In the genomic region with DNA sequence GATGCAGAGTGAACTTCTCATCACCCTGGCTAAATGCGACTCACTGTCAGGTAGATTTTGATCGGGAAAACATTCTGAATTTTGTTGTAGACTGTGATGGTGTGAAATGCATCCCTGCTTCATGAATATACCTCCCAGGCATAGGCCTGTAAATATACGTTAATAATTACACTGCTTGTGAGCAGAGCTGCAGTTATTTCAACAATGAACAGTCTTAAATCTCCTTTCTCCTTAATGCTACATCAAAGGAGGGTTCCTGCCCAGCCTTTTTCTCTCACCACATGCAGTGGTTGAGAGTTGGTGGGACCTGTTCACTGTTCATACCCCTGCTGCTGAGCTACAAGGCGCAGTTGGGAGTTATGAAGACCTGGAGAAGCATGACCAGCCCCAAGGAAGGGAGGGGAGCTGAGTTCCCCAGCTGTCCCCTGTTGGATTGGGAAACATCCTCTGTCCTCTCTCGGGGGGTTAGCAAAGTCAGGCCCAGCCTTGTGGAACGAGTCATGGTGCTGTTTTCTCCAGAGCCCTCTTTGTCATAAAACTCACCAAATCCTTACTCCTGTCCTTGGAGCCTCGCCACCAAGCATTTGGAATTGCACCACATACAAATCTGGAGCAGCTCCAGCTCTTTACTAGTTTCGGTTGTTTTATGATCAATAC, we compare ENCODE assay signal across 15 cellular contexts.
A peak's percentile ranks its signal among the peaks of the same experiment; 100 is the strongest.
DNase-seq lines count a peak whose midpoint lies in the region; ATAC-seq and TF ChIP-seq lines count a peak whose summit lies in the region.
"Had no signal": no experiment of that assay in that cellular context is flagged by ENCODE, and none has a peak within 500 bp of the region (broad histone marks: within the 10 kb centered on the region; RNA-seq: fewer than 3 reads in every experiment).

No MANE protein-coding gene starts in this region.

- no peak for TF ChIP-seq EP300 in sigmoid colon (IDR thresholded peaks at IDR 0.05)

- peaks cover 0 to 5% (median 0%) of the 10 kb centered on the region in 4 donors for H3K9me3 ChIP-seq in sigmoid colon

- TF ChIP-seq CTCF in HFFc6 (IDR thresholded peaks at IDR 0.05), result no peak
- no peak for TF ChIP-seq CTCF in foreskin fibroblast (IDR thresholded peaks at IDR 0.05; ENCODE audit: low read depth, low read length)
- no peak for TF ChIP-seq CTCF in nephron (IDR thresholded peaks at IDR 0.05; ENCODE audit: unreplicated experiment in 3 of 3)
- no peak for TF ChIP-seq CTCF in sigmoid colon (IDR thresholded peaks at IDR 0.05)

- H3K27ac Mint-ChIP-seq in HFFc6 (peak overlapping the region; percentile 97), nephron (peak overlapping the region; percentile 9 to 34 (median 18))

- DNase-seq in AG08396 (ENCODE audit: low spot score), result peak; percentile 19
- DNase-seq in HFFc6, result no peak
- no peak for DNase-seq in foreskin fibroblast
- no peak for DNase-seq in DMS 273 treated with DMSO at 0.1 percent for 48 hours (lab: John Stamatoyannopoulos, UW)
- no peak for DNase-seq in sigmoid colon
- no peak for DNase-seq in hippocampal formation (lab: John Stamatoyannopoulos, UW)
- DNase-seq: AML-193, DMS79, NCI-H1417 treated with DMSO at 0.1 percent for 48 hours, NCI-H2029, NCI-H2171 treated with DMSO at 0.1 percent for 48 hours, SIG-M5 had no signal

- no peak overlapping the region for H3K27ac ChIP-seq in sigmoid colon

- no peaks in the 10 kb centered on the region for H3K4me1 ChIP-seq in sigmoid colon

- H3K27me3 ChIP-seq in sigmoid colon, result no peaks in the 10 kb centered on the region

- H3K4me3 Mint-ChIP-seq in HFFc6 (peak overlapping the region; percentile 73), nephron (no peak overlapping the region)
- H3K4me3 Mint-ChIP-seq: IgD-negative memory B cell had no signal

- TF ChIP-seq POLR2A in sigmoid colon (IDR thresholded peaks at IDR 0.05), result no peak

- peaks cover 44% of the 10 kb centered on the region for H3K4me1 Mint-ChIP-seq in HFFc6 (ENCODE audit: low read depth)
- peaks cover 9% of the 10 kb centered on the region for H3K4me1 Mint-ChIP-seq in nephron

- H3K27me3 Mint-ChIP-seq in HFFc6 (ENCODE audit: insufficient read depth), result peaks cover 2% of the 10 kb centered on the region; the same call in 1 of the 2 replicates
- H3K27me3 Mint-ChIP-seq in nephron (ENCODE audit: low read depth), result peaks cover 16% of the 10 kb centered on the region

- 60 to 78% methylated on average over 8 of the region's 8 CpGs for WGBS in sigmoid colon, 2 donors

- peaks cover 13% of the 10 kb centered on the region for H3K36me3 Mint-ChIP-seq in HFFc6 (ENCODE audit: low read depth)
- H3K36me3 Mint-ChIP-seq in nephron (ENCODE audit: low read depth), result no peaks in the 10 kb centered on the region
- H3K36me3 Mint-ChIP-seq: IgD-negative memory B cell had no signal

- intact Hi-C loops in sigmoid colon (cut with DNase I), result no loop called here

- peaks cover 9% of the 10 kb centered on the region; the same call in 1 of the 2 replicates for H3K9me3 Mint-ChIP-seq in HFFc6
- H3K9me3 Mint-ChIP-seq in nephron, result peaks cover 14% of the 10 kb centered on the region

- H3K36me3 ChIP-seq in sigmoid colon, result no peaks in the 10 kb centered on the region

- no peak for ATAC-seq in esophagus mucosa

- peak overlapping the region; percentile 0 to 2 for H3K4me3 ChIP-seq in foreskin fibroblast (ENCODE audit: low read depth in 1 of 2, low read length in 2 of 2)
- no peak overlapping the region for H3K4me3 ChIP-seq in sigmoid colon

Comparison
In these comparisons a context has a peak if more than half of its experiments do, and no peak if none do; other contexts are left out.
1. H3K4me3 ChIP-seq: peak in foreskin fibroblast (2 of 2); none in sigmoid colon (0 of 4).